8 cellular contexts compared by ENCODE assay signal in genomic region chr9:41367302-41367701, GRCh38.
DNase-seq lines count a peak whose midpoint lies in the region; ATAC-seq and TF ChIP-seq lines count a peak whose summit lies in the region.
"Not testable (repeated sequence)": the region's sequence is repeated elsewhere in the genome, so short reads cannot be mapped to it uniquely, and the experiment has no call there.

No MANE protein-coding gene starts in this region.

- peak overlapping the region; percentile 51 for H3K27ac Mint-ChIP-seq in chondrocyte (ENCODE audit: unreplicated experiment)

- H3K4me3 Mint-ChIP-seq in chondrocyte (ENCODE audit: unreplicated experiment), result not testable (repeated sequence)

- not testable (repeated sequence) for ATAC-seq in HCT116

- H3K4me2 ChIP-seq in HCT116 (ENCODE audit: low read length), result peak overlapping the region; percentile 40; the same call in 1 of the 2 replicates

- H3K9me3 Mint-ChIP-seq in chondrocyte (ENCODE audit: low read depth), result not testable (repeated sequence)

- H3K36me3 Mint-ChIP-seq in chondrocyte (ENCODE audit: low read depth), result not testable (repeated sequence)

- TF ChIP-seq CTCF in HCT116 (IDR thresholded peaks at IDR 0.05 in 2 of 3, conservative IDR thresholded peaks at IDR 0.05 in 1 of 3; ENCODE audit: borderline replicate concordance in 1 of 3, insufficient read depth in 1 of 3, low read depth in 2 of 3, low read length in 2 of 3); astrocyte of the spinal cord (IDR thresholded peaks at IDR 0.05; ENCODE audit: low read depth, low read length); chondrocyte (IDR thresholded peaks at IDR 0.05): not testable (repeated sequence)

- not testable (repeated sequence) for H2AFZ ChIP-seq in ACC112 (ENCODE audit: low read length, unreplicated experiment); HCT116 (ENCODE audit: low read depth, low read length, poor library complexity, severe bottlenecking)

- H3K9ac ChIP-seq in HCT116 (ENCODE audit: low read length), result not testable (repeated sequence)

- BruUV-seq in HCT116 (replicated peaks; lab: Mats Ljungman, UMichigan), result not testable (repeated sequence)

- CTCF ChIA-PET in HCT116 (lab: Charles Lee), result not testable (repeated sequence)

- H3K27me3 ChIP-seq in ACC112 (ENCODE audit: insufficient read depth, low read length); HCT116 (ENCODE audit: insufficient read depth, low read length): not testable (repeated sequence)

- H3K79me2 ChIP-seq in ACC112 (ENCODE audit: control insufficient read depth, insufficient read depth, low read length, unreplicated experiment); HCT116 (ENCODE audit: insufficient read depth, low read length): not testable (repeated sequence)

- H3K9me3 ChIP-seq in HCT116 (ENCODE audit: control insufficient read depth in 1 of 2, insufficient read depth in 1 of 2, low read depth in 1 of 2, low read length in 2 of 2), result not testable (repeated sequence)

- H3K36me3 ChIP-seq in ACC112 (ENCODE audit: insufficient read depth, low read length); HCT116 (ENCODE audit: control insufficient read depth in 1 of 2, insufficient read depth in 2 of 2, low read length in 2 of 2): not testable (repeated sequence)

- RAD21 ChIA-PET in HCT116 (lab: Charles Lee; ENCODE audit: low non-redundant PET in 1 of 2, low total read pairs in 2 of 2, uncharacterized antibody in 2 of 2, unreplicated experiment in 2 of 2), result not testable (repeated sequence)

- DNase-seq in EL, result peak; percentile 0
- not testable (repeated sequence) for DNase-seq in HCT116 (ENCODE audit: low read depth, low spot score); chondrocyte (ENCODE audit: low spot score)
- DNase-seq in NCI-H226, result peak; percentile 1
- peak; percentile 2 for DNase-seq in astrocyte of the spinal cord (ENCODE audit: low read depth, low spot score)
- DNase-seq in kidney tubule cell (ENCODE audit: low spot score), result peak; percentile 15
- DNase-seq in renal cortical epithelial cell (ENCODE audit: low read depth), result peak; percentile 23

- TF ChIP-seq RAD21 in HCT116 (IDR thresholded peaks at IDR 0.05; ENCODE audit: low read depth), result not testable (repeated sequence)

- TF ChIP-seq POLR2A in HCT116 (IDR thresholded peaks at IDR 0.05; ENCODE audit: borderline replicate concordance, extremely low read depth, insufficient read depth, insufficient read length), result not testable (repeated sequence)

- H3K27ac ChIP-seq in ACC112 (ENCODE audit: low read depth, low read length), result peak overlapping the region; percentile 34; the same call in 1 of the 2 replicates
- not testable (repeated sequence) for H3K27ac ChIP-seq in HCT116 (ENCODE audit: low read depth, low read length)

- not testable (repeated sequence) for H4K20me1 ChIP-seq in HCT116 (ENCODE audit: insufficient read depth)

- not testable (repeated sequence) for H3K27me3 Mint-ChIP-seq in chondrocyte (ENCODE audit: low read depth)

- in situ Hi-C loops in astrocyte of the spinal cord (cut with HindIII; ENCODE audit: low sequenced_read_pairs), result not testable (repeated sequence)

- H3K4me1 Mint-ChIP-seq in chondrocyte (ENCODE audit: low read depth), result not testable (repeated sequence)

- H3K4me3 ChIP-seq in ACC112 (ENCODE audit: low read depth, low read length); HCT116 (replicated peaks in 1 of 2; ENCODE audit: low read depth in 1 of 2, low read length in 2 of 2); astrocyte of the spinal cord (ENCODE audit: low read depth, low read length): not testable (repeated sequence)

- POLR2A ChIA-PET in HCT116 (lab: Charles Lee), result not testable (repeated sequence)

- not testable (repeated sequence) for H3K9me2 ChIP-seq in HCT116 (ENCODE audit: insufficient read depth)

- intact Hi-C loops in HCT116 (cut with micrococcal nuclease), result not testable (repeated sequence)

- not testable (repeated sequence) for H3K4me1 ChIP-seq in ACC112 (ENCODE audit: control insufficient read depth, insufficient read depth, low read length, unreplicated experiment); HCT116 (ENCODE audit: control insufficient read depth in 1 of 2, insufficient read depth in 2 of 2, low read length in 2 of 2)
